Comparison of ENCODE assay signal across 34 cellular contexts in genomic region chr4:146943691-146944375, GRCh38. TPM values are rescaled to one million over a fixed set of nuclear protein-coding genes. Genes with fewer than 3 reads are reported as not detected.
A peak's percentile ranks its signal among the peaks of the same experiment; 100 is the strongest.
DNase-seq lines count a peak whose midpoint lies in the region; FAIRE-seq and TF ChIP-seq lines count a peak whose summit lies in the region.
"Had no signal": no experiment of that assay in that cellular context is flagged by ENCODE, and none has a peak within 500 bp of the region (broad histone marks: within the 10 kb centered on the region; RNA-seq: fewer than 3 reads in every experiment).

No MANE protein-coding gene starts in this region.

- CTCF ChIA-PET in endothelial cell of umbilical vein (lab: Charles Lee), result interaction anchor here (0.7 to 1.2 kb wide), 2 partner anchors 49 to 153 kb away, joined by 3 to 4 read pairs; no protein-coding TSS in a partner anchor

- H3K4me2 ChIP-seq in H9 (ENCODE audit: insufficient read depth, insufficient read length, low read length) (no peak overlapping the region), endothelial cell of umbilical vein (ENCODE audit: insufficient read depth, low read length) (no peak overlapping the region), smooth muscle cell (no peak overlapping the region), neuronal stem cell (ENCODE audit: insufficient read depth, low read length, poor library complexity, severe bottlenecking) (no peak overlapping the region)
- H3K4me2 ChIP-seq: BLaER1 treated with 17β-estradiol and CSF1 and Interleukin-3, amounts not matched to agents 10 nM and 100 nM had no signal

- H3K79me1 ChIP-seq in H9 (ENCODE audit: insufficient read depth, low read depth, low read length, poor library complexity, severe bottlenecking), result no peaks in the 10 kb centered on the region
- H3K79me1 ChIP-seq in neuronal stem cell (ENCODE audit: low read depth, low read length), result no peaks in the 10 kb centered on the region

- H3K36me3 ChIP-seq in endothelial cell of umbilical vein (ENCODE audit: control insufficient read depth in 2 of 2, extremely low read depth in 1 of 2, insufficient read depth in 2 of 2, low read length in 2 of 2) (no peaks in the 10 kb centered on the region), smooth muscle cell (ENCODE audit: low read depth) (no peaks in the 10 kb centered on the region), neuronal stem cell (replicated peaks in 1 of 2; ENCODE audit: control insufficient read depth in 2 of 2, insufficient read depth in 2 of 2, low read length in 2 of 2) (no peaks in the 10 kb centered on the region)
- H3K36me3 ChIP-seq: BLaER1 treated with 17β-estradiol and CSF1 and Interleukin-3, amounts not matched to agents 10 nM and 100 nM; gastrocnemius medialis; lower lobe of right lung; MG63; tibial nerve had no signal

- no peaks in the 10 kb centered on the region for H4K20me1 ChIP-seq in H9 (ENCODE audit: control insufficient read depth, insufficient read depth, insufficient read length)
- H4K20me1 ChIP-seq in endothelial cell of umbilical vein (replicated peaks; ENCODE audit: control insufficient read depth, extremely low read depth, insufficient read depth, low read length), result no peaks in the 10 kb centered on the region
- H4K20me1 ChIP-seq in smooth muscle cell (ENCODE audit: low read depth), result no peaks in the 10 kb centered on the region

- TF ChIP-seq CTCF in H9 (conservative IDR thresholded peaks at IDR 0.05) (no peak), endothelial cell of umbilical vein (IDR thresholded peaks at IDR 0.05; ENCODE audit: extremely low read depth in 1 of 2, insufficient read depth in 1 of 2, low read depth in 1 of 2, low read length in 2 of 2) (no peak), smooth muscle cell (IDR thresholded peaks at IDR 0.05; ENCODE audit: borderline replicate concordance, insufficient read depth, poor library complexity, severe bottlenecking) (no peak), chondrocyte (IDR thresholded peaks at IDR 0.05) (no peak)

- no peak overlapping the region for H2BK5ac ChIP-seq in H9 (ENCODE audit: insufficient read length, low read length)
- no peak overlapping the region for H2BK5ac ChIP-seq in neuronal stem cell (ENCODE audit: low read length)

- H3K14ac ChIP-seq in H9 (ENCODE audit: insufficient read depth, low read length) (no peak overlapping the region), neuronal stem cell (ENCODE audit: low read length) (no peak overlapping the region)

- H3K27ac ChIP-seq in H9 (ENCODE audit: insufficient read length, low read depth, low read length), result no peak overlapping the region
- no peak overlapping the region for H3K27ac ChIP-seq in endothelial cell of umbilical vein (ENCODE audit: insufficient read depth, low read depth, low read length)
- H3K27ac ChIP-seq in smooth muscle cell (ENCODE audit: low read depth), result peak overlapping the region; percentile 11
- H3K27ac ChIP-seq in neuronal stem cell (replicated peaks; ENCODE audit: low read length), result no peak overlapping the region
- H3K27ac ChIP-seq: BLaER1 treated with 17β-estradiol and CSF1 and Interleukin-3, amounts not matched to agents 10 nM and 100 nM; gastrocnemius medialis; lower lobe of right lung; tibial nerve had no signal

- POLR2A ChIA-PET in endothelial cell of umbilical vein (lab: Charles Lee), result no interaction called here

- H2BK12ac ChIP-seq in H9 (ENCODE audit: insufficient read length, low read depth, low read length), result no peak overlapping the region
- no peak overlapping the region for H2BK12ac ChIP-seq in neuronal stem cell (ENCODE audit: low read length)

- H3K18ac ChIP-seq in H9 (ENCODE audit: insufficient read length, low read depth, low read length) (no peak overlapping the region), neuronal stem cell (ENCODE audit: low read length) (no peak overlapping the region)

- H3K4me3 ChIP-seq in endothelial cell of umbilical vein (replicated peaks in 1 of 3; ENCODE audit: insufficient read depth in 1 of 3, low read depth in 1 of 3, low read length in 3 of 3) (no peak overlapping the region), smooth muscle cell (no peak overlapping the region), neuronal stem cell (ENCODE audit: low read length in 2 of 2) (no peak overlapping the region)
- H3K4me3 ChIP-seq: BLaER1 treated with 17β-estradiol and CSF1 and Interleukin-3, amounts not matched to agents 10 nM and 100 nM; gastrocnemius medialis; lower lobe of right lung; MG63; mucosa of descending colon; tibial nerve had no signal

- no peak overlapping the region for H3T11ph ChIP-seq in H9 (ENCODE audit: low read length)

- H3K4me3 Mint-ChIP-seq in H9 (no peak overlapping the region), chondrocyte (ENCODE audit: unreplicated experiment) (no peak overlapping the region)
- H3K4me3 Mint-ChIP-seq in activated T-helper 1 cell treated with anti-CD3 and anti-CD28 coated beads, Interleukin-12 subunit alpha, Interleukin-12 subunit beta, Interleukin-2, Interleukin-4 antibody, amounts not matched to agents 30 ng/mL and 10 ng/mL and 1 ng/mL, durations not matched to agents 14 hours and 24 hours and 36 hours, result no peak overlapping the region
- H3K4me3 Mint-ChIP-seq: activated CD4-positive, alpha-beta T cell treated with anti-CD3 and anti-CD28 coated beads for 36 hours; activated CD8-positive, alpha-beta T cell treated with anti-CD3 and anti-CD28 coated beads for 36 hours; central memory CD8-positive, alpha-beta T cell; T-helper 2 cell treated with Interferon-gamma antibody and Interleukin-4, amounts not matched to agents 5 μg/mL and 100 μg/mL, for 36 hours had no signal

- H3K9me3 ChIP-seq in H9 (ENCODE audit: control insufficient read depth, low read depth, low read length) (no peaks in the 10 kb centered on the region), endothelial cell of umbilical vein (replicated peaks; ENCODE audit: control insufficient read depth, insufficient read depth, low read length) (no peaks in the 10 kb centered on the region), smooth muscle cell (replicated peaks; ENCODE audit: low read depth) (no peaks in the 10 kb centered on the region), neuronal stem cell (replicated peaks in 1 of 2; ENCODE audit: control insufficient read depth in 2 of 2, insufficient read depth in 1 of 2, low read depth in 1 of 2, low read length in 2 of 2) (no peaks in the 10 kb centered on the region)
- H3K9me3 ChIP-seq: BLaER1 treated with 17β-estradiol and CSF1 and Interleukin-3, amounts not matched to agents 10 nM and 100 nM; gastrocnemius medialis; lower lobe of right lung; MG63; mucosa of descending colon had no signal

- H3K4me1 ChIP-seq in H9 (ENCODE audit: insufficient read depth, low read length) (no peaks in the 10 kb centered on the region; the same call in 1 of the 2 replicates), endothelial cell of umbilical vein (ENCODE audit: control insufficient read depth, extremely low read depth, insufficient read depth, low read length) (peaks cover 7% of the 10 kb centered on the region), smooth muscle cell (ENCODE audit: low read depth) (no peaks in the 10 kb centered on the region), neuronal stem cell (ENCODE audit: control insufficient read depth in 2 of 2, insufficient read depth in 1 of 2, low read depth in 1 of 2, low read length in 2 of 2) (peaks cover 2 to 6% of the 10 kb centered on the region in 2 donors)

- no TSS peak for BruUV-seq in endothelial cell of umbilical vein (replicated peaks; lab: Mats Ljungman, UMichigan)

- H3K9me1 ChIP-seq in endothelial cell of umbilical vein (replicated peaks; ENCODE audit: control insufficient read depth, extremely low read depth, insufficient read depth, low read length), result no peaks in the 10 kb centered on the region

- FAIRE-seq in endothelial cell of umbilical vein (lab: Jason Lieb, UNC), result no peak
- FAIRE-seq: endometrium, HTR-8/SVneo, RCC 7860 had no signal

- H2BK15ac ChIP-seq in H9 (ENCODE audit: low read depth, low read length) (no peak overlapping the region), neuronal stem cell (ENCODE audit: low read length) (no peak overlapping the region)

- H3K27me3 Mint-ChIP-seq in H9 (ENCODE audit: low read depth), result peaks cover 19% of the 10 kb centered on the region
- H3K27me3 Mint-ChIP-seq in activated T-helper 1 cell treated with anti-CD3 and anti-CD28 coated beads, Interleukin-12 subunit alpha, Interleukin-12 subunit beta, Interleukin-2, Interleukin-4 antibody, amounts not matched to agents 30 ng/mL and 10 ng/mL and 1 ng/mL, durations not matched to agents 14 hours and 24 hours and 36 hours (ENCODE audit: insufficient read depth), result peaks cover 33% of the 10 kb centered on the region
- peaks cover 30% of the 10 kb centered on the region for H3K27me3 Mint-ChIP-seq in chondrocyte (ENCODE audit: low read depth)
- H3K27me3 Mint-ChIP-seq: central memory CD8-positive, alpha-beta T cell had no signal

- no peak overlapping the region for H4K8ac ChIP-seq in H9 (replicated peaks; ENCODE audit: insufficient read length, low read depth, low read length)
- H4K8ac ChIP-seq in neuronal stem cell (ENCODE audit: low read depth, low read length), result no peak overlapping the region

- peak; percentile 30 for DNase-seq in H9
- DNase-seq in SW480 (ENCODE audit: low spot score), result peak; percentile 94
- DNase-seq in endothelial cell of umbilical vein (ENCODE audit: low read depth, low spot score), result no peak
- DNase-seq in smooth muscle cell (lab: John Stamatoyannopoulos, UW; ENCODE audit: unreplicated experiment), result no peak
- DNase-seq in neuronal stem cell (ENCODE audit: low spot score), result no peak
- DNase-seq in activated T-helper 1 cell treated with anti-CD3 and anti-CD28 coated beads, Interleukin-12 subunit alpha, Interleukin-12 subunit beta, Interleukin-2, Interleukin-4 antibody, amounts not matched to agents 30 ng/mL and 10 ng/mL and 1 ng/mL, durations not matched to agents 14 hours and 24 hours and 36 hours (ENCODE audit: low spot score), result no peak
- DNase-seq in chondrocyte (ENCODE audit: low spot score), result no peak
- DNase-seq: activated CD4-positive, alpha-beta T cell treated with anti-CD3 and anti-CD28 coated beads for 36 hours; activated CD8-positive, alpha-beta memory T cell treated with anti-CD3 and anti-CD28 coated beads, Interleukin-2, amount 50 U/mL, for 48 hours; activated CD8-positive, alpha-beta T cell treated with anti-CD3 and anti-CD28 coated beads for 36 hours; COR-L47; DMS53; gastrocnemius medialis; KBM-7; lower lobe of right lung; MG63; mucosa of descending colon; natural killer cell; NCI-H1105 treated with DMSO at 0.1 percent for 48 hours; NCI-H1930; NCI-H526 treated with DMSO at 0.1 percent for 48 hours; SHP77 treated with DMSO at 0.1 percent for 48 hours had no signal

- H3K4ac ChIP-seq in H9 (ENCODE audit: low read depth, low read length), result no peak overlapping the region
- no peak overlapping the region for H3K4ac ChIP-seq in neuronal stem cell (ENCODE audit: low read length)

- no CpG with 5 or more reads among the region's 3 CpGs for WGBS in H9 (ENCODE audit: extremely low coverage, insufficient read length, low lambda C conversion rate)
- WGBS in smooth muscle cell (ENCODE audit: low lambda C conversion rate), result 35% methylated on average over 3 of the region's 3 CpGs
- WGBS in neuronal stem cell (ENCODE audit: extremely low coverage in 2 of 2, insufficient read length in 2 of 2, insufficient replicate concordance in 1 of 2), 2 donors, result no CpG with 5 or more reads among the region's 3 CpGs

- H3K23ac ChIP-seq in H9 (ENCODE audit: insufficient read length, low read depth, low read length) (no peak overlapping the region), neuronal stem cell (ENCODE audit: low read depth, low read length, poor library complexity) (no peak overlapping the region)

- H2AK5ac ChIP-seq in H9 (ENCODE audit: insufficient read length, low read length) (no peak overlapping the region), neuronal stem cell (ENCODE audit: low read depth, low read length) (no peak overlapping the region)

- H2BK20ac ChIP-seq in H9 (ENCODE audit: low read depth, low read length, poor library complexity, severe bottlenecking), result no peak overlapping the region

- no peak overlapping the region for H2AFZ ChIP-seq in H9 (ENCODE audit: low read length)
- H2AFZ ChIP-seq in endothelial cell of umbilical vein (ENCODE audit: low read depth, low read length), result no peak overlapping the region
- H2AFZ ChIP-seq in smooth muscle cell (ENCODE audit: low read depth), result no peak overlapping the region
- H2AFZ ChIP-seq in neuronal stem cell (ENCODE audit: low read length), result no peak overlapping the region

- H3K56ac ChIP-seq in H9 (ENCODE audit: insufficient read length, low read depth, low read length), result no peak overlapping the region

- H3K36me3 Mint-ChIP-seq in H9 (ENCODE audit: insufficient read depth in 1 of 3, low read depth in 3 of 3) (no peaks in the 10 kb centered on the region), chondrocyte (ENCODE audit: low read depth) (no peaks in the 10 kb centered on the region)
- H3K36me3 Mint-ChIP-seq in activated T-helper 1 cell treated with anti-CD3 and anti-CD28 coated beads, Interleukin-12 subunit alpha, Interleukin-12 subunit beta, Interleukin-2, Interleukin-4 antibody, amounts not matched to agents 30 ng/mL and 10 ng/mL and 1 ng/mL, durations not matched to agents 14 hours and 24 hours and 36 hours (ENCODE audit: low read depth), result no peaks in the 10 kb centered on the region
- H3K36me3 Mint-ChIP-seq: activated naive CD4-positive, alpha-beta T cell treated with anti-CD3 and anti-CD28 coated beads, Interleukin-2, amount 50 U/mL, for 72 hours; natural killer cell; stimulated activated effector memory CD8-positive, alpha-beta T cell treated with anti-CD3 and anti-CD28 coated beads, Interleukin-12 subunit alpha, Interleukin-12 subunit beta, amount 100 ng/mL, for 72 hours had no signal

- no peak overlapping the region for H3K9ac ChIP-seq in H9 (ENCODE audit: extremely low read depth, insufficient read length, low read length)
- H3K9ac ChIP-seq in endothelial cell of umbilical vein (replicated peaks; ENCODE audit: extremely low read depth, insufficient read depth, low read length), result no peak overlapping the region
- H3K9ac ChIP-seq in smooth muscle cell (ENCODE audit: low read depth), result no peak overlapping the region
- H3K9ac ChIP-seq in neuronal stem cell (ENCODE audit: low read depth, low read length, poor library complexity), result no peak overlapping the region
- H3K9ac ChIP-seq: BLaER1 treated with 17β-estradiol and CSF1 and Interleukin-3, amounts not matched to agents 10 nM and 100 nM had no signal

- H3K27me3 ChIP-seq in H9 (ENCODE audit: insufficient read depth, low read length) (no peaks in the 10 kb centered on the region; the same call in 1 of the 2 replicates), endothelial cell of umbilical vein (ENCODE audit: control insufficient read depth in 2 of 2, insufficient read depth in 2 of 2, low read length in 2 of 2) (peaks cover 22 to 51% of the 10 kb centered on the region in 2 experiments), smooth muscle cell (ENCODE audit: low read depth) (peaks cover 13% of the 10 kb centered on the region), neuronal stem cell (ENCODE audit: control insufficient read depth in 3 of 3, insufficient read depth in 3 of 3, low read depth in 1 of 3, low read length in 3 of 3) (peaks cover 0 to 31% (median 0%) of the 10 kb centered on the region in 3 experiments)
- H3K27me3 ChIP-seq: BLaER1 treated with 17β-estradiol and CSF1 and Interleukin-3, amounts not matched to agents 10 nM and 100 nM; gastrocnemius medialis; MG63; tibial nerve had no signal

- H3K4me1 Mint-ChIP-seq in H9, result peaks cover 30 to 34% of the 10 kb centered on the region in 2 experiments
- peaks cover 22% of the 10 kb centered on the region for H3K4me1 Mint-ChIP-seq in activated T-helper 1 cell treated with anti-CD3 and anti-CD28 coated beads, Interleukin-12 subunit alpha, Interleukin-12 subunit beta, Interleukin-2, Interleukin-4 antibody, amounts not matched to agents 30 ng/mL and 10 ng/mL and 1 ng/mL, durations not matched to agents 14 hours and 24 hours and 36 hours (ENCODE audit: low read depth)
- peaks cover 15% of the 10 kb centered on the region for H3K4me1 Mint-ChIP-seq in chondrocyte (ENCODE audit: low read depth)

- H4K91ac ChIP-seq in H9 (ENCODE audit: insufficient read length, low read depth, low read length), result no peak overlapping the region
- H4K91ac ChIP-seq in neuronal stem cell (ENCODE audit: low read depth, low read length, poor library complexity), result no peak overlapping the region

- no peak overlapping the region for H3K27ac Mint-ChIP-seq in H9
- no peak overlapping the region for H3K27ac Mint-ChIP-seq in activated T-helper 1 cell treated with anti-CD3 and anti-CD28 coated beads, Interleukin-12 subunit alpha, Interleukin-12 subunit beta, Interleukin-2, Interleukin-4 antibody, amounts not matched to agents 30 ng/mL and 10 ng/mL and 1 ng/mL, durations not matched to agents 14 hours and 24 hours and 36 hours
- H3K27ac Mint-ChIP-seq in chondrocyte (ENCODE audit: unreplicated experiment), result no peak overlapping the region
- H3K27ac Mint-ChIP-seq: activated CD4-positive, alpha-beta T cell treated with anti-CD3 and anti-CD28 coated beads for 36 hours; activated CD8-positive, alpha-beta T cell treated with anti-CD3 and anti-CD28 coated beads for 36 hours; activated naive CD4-positive, alpha-beta T cell treated with anti-CD3 and anti-CD28 coated beads, Interleukin-2, amount 50 U/mL, for 72 hours; stimulated activated effector memory CD8-positive, alpha-beta T cell treated with anti-CD3 and anti-CD28 coated beads, Interleukin-12 subunit alpha, Interleukin-12 subunit beta, amount 100 ng/mL, for 72 hours; T-helper 2 cell treated with Interferon-gamma antibody and Interleukin-4, amounts not matched to agents 5 μg/mL and 100 μg/mL, for 36 hours had no signal

- no peaks in the 10 kb centered on the region for H3K9me3 Mint-ChIP-seq in H9
- no peaks in the 10 kb centered on the region for H3K9me3 Mint-ChIP-seq in activated T-helper 1 cell treated with anti-CD3 and anti-CD28 coated beads, Interleukin-12 subunit alpha, Interleukin-12 subunit beta, Interleukin-2, Interleukin-4 antibody, amounts not matched to agents 30 ng/mL and 10 ng/mL and 1 ng/mL, durations not matched to agents 14 hours and 24 hours and 36 hours
- peaks cover 7% of the 10 kb centered on the region for H3K9me3 Mint-ChIP-seq in chondrocyte (ENCODE audit: low read depth)
- H3K9me3 Mint-ChIP-seq: activated CD8-positive, alpha-beta T cell treated with anti-CD3 and anti-CD28 coated beads for 36 hours; activated naive CD4-positive, alpha-beta T cell treated with anti-CD3 and anti-CD28 coated beads, Interleukin-2, amount 50 U/mL, for 72 hours; central memory CD8-positive, alpha-beta T cell; natural killer cell; stimulated activated effector memory CD8-positive, alpha-beta T cell treated with anti-CD3 and anti-CD28 coated beads, Interleukin-12 subunit alpha, Interleukin-12 subunit beta, amount 100 ng/mL, for 72 hours; T-helper 2 cell treated with Interferon-gamma antibody and Interleukin-4, amounts not matched to agents 5 μg/mL and 100 μg/mL, for 36 hours had no signal

- dilution Hi-C loops in endothelial cell of umbilical vein (cut with MboI; ENCODE audit: extremely low pct_ligation_motif_present, low sequenced_read_pairs), result no loop called here

- no peaks in the 10 kb centered on the region for H3F3A ChIP-seq in smooth muscle cell (ENCODE audit: low read depth)

- H3K79me2 ChIP-seq in H9 (ENCODE audit: insufficient read depth, low read length), result no peaks in the 10 kb centered on the region
- H3K79me2 ChIP-seq in endothelial cell of umbilical vein (ENCODE audit: control insufficient read depth, insufficient read depth, low read length), result no peaks in the 10 kb centered on the region
- H3K79me2 ChIP-seq in smooth muscle cell (ENCODE audit: low read depth), result no peaks in the 10 kb centered on the region

- H2BK120ac ChIP-seq in H9 (ENCODE audit: low read depth, low read length, poor library complexity, severe bottlenecking) (no peak overlapping the region), neuronal stem cell (ENCODE audit: low read depth, low read length) (no peak overlapping the region)

- peaks cover 6% of the 10 kb centered on the region for H3K23me2 ChIP-seq in H9 (ENCODE audit: insufficient read length, low read depth, low read length, poor library complexity, severe bottlenecking)

- no peak overlapping the region for H4K5ac ChIP-seq in H9 (ENCODE audit: insufficient read length, low read depth, low read length)

- TF ChIP-seq POLR2A in endothelial cell of umbilical vein (IDR thresholded peaks at IDR 0.05; ENCODE audit: low read depth, low read length), result no peak

- intact Hi-C loops in endothelial cell of umbilical vein (cut with micrococcal nuclease), result no loop called here
- intact Hi-C loops in activated T-helper 1 cell treated with anti-CD3 and anti-CD28 coated beads, Interleukin-12 subunit alpha, Interleukin-12 subunit beta, Interleukin-2, Interleukin-4 antibody, amounts not matched to agents 30 ng/mL and 10 ng/mL and 1 ng/mL, durations not matched to agents 14 hours and 24 hours and 36 hours (cut with micrococcal nuclease), result loop anchor here (10.0 kb wide), 1 partner anchor 419 kb away; the partner anchor contains the start of gene SLC10A7

RNA-seq across cellular contexts. Expression of gene TTC29, which starts 1.8 kb away (rescaled TPM):
- total RNA-seq in H9 (2021), result not detected in 2 replicates
- total RNA-seq in endothelial cell of umbilical vein, result not detected in 2 replicates
- not detected in 2 replicates for polyA plus RNA-seq in endothelial cell of umbilical vein
- polyA plus RNA-seq in endothelial cell of umbilical vein (2011; cell fraction: cytosol; rRNA removed), result 0.04 TPM in 2 replicates
- not detected in 2 replicates for polyA plus RNA-seq in endothelial cell of umbilical vein (2011; cell fraction: nucleus; rRNA removed)
- polyA plus RNA-seq in endothelial cell of umbilical vein (2012), result 0.56 and 0.70 TPM in 2 replicates
- not detected in 2 replicates for polyA minus RNA-seq in endothelial cell of umbilical vein
- polyA minus RNA-seq in endothelial cell of umbilical vein (2011; cell fraction: cytosol; rRNA and poly(A)+ RNA removed), result not detected
- polyA minus RNA-seq in endothelial cell of umbilical vein (2011; cell fraction: nucleus; rRNA and poly(A)+ RNA removed), result 0.38 TPM in 1 of 2 replicates, not detected in the other
- 0.13 and 1.3 TPM in 2 replicates for total RNA-seq in smooth muscle cell
- 0.70 and 0.82 TPM in 2 replicates for polyA plus RNA-seq in smooth muscle cell
- polyA plus RNA-seq in neuronal stem cell (2013, experiment 1 of 2), result 1.0 TPM
- polyA plus RNA-seq in neuronal stem cell (2013, experiment 2 of 2), result 0.93 TPM
- total RNA-seq in activated T-helper 1 cell treated with anti-CD3 and anti-CD28 coated beads, Interleukin-12 subunit alpha, Interleukin-12 subunit beta, Interleukin-2, Interleukin-4 antibody, amounts not matched to agents 30 ng/mL and 10 ng/mL and 1 ng/mL, durations not matched to agents 14 hours and 24 hours and 36 hours, result not detected in 2 replicates
- total RNA-seq in chondrocyte, result 0.20 to 0.41 TPM (median 0.22 TPM) in 3 replicates
- total RNA-seq: activated CD4-positive, alpha-beta T cell treated with anti-CD3 and anti-CD28 coated beads for 36 hours; activated CD8-positive, alpha-beta T cell treated with anti-CD3 and anti-CD28 coated beads for 36 hours; activated naive CD4-positive, alpha-beta T cell treated with anti-CD3 and anti-CD28 coated beads, Interleukin-2, amount 50 U/mL, for 72 hours; dermis microvascular lymphatic vessel endothelial cell; G401; gastrocnemius medialis; mucosa of descending colon; natural killer cell; tibial nerve had no signal
- polyA plus RNA-seq: AG04450 had no signal

Comparison
In these comparisons a context has a peak if more than half of its experiments do, and no peak if none do; other contexts are left out.
1. DNase-seq: peak in H9 (single experiment) and SW480 (single experiment); none in endothelial cell of umbilical vein (single experiment), smooth muscle cell (single experiment), neuronal stem cell (single experiment), activated T-helper 1 cell treated with anti-CD3 and anti-CD28 coated beads, Interleukin-12 subunit alpha, Interleukin-12 subunit beta, Interleukin-2, Interleukin-4 antibody, amounts not matched to agents 30 ng/mL and 10 ng/mL and 1 ng/mL, durations not matched to agents 14 hours and 24 hours and 36 hours (single experiment) and chondrocyte (single experiment).